In the genomic region with DNA sequence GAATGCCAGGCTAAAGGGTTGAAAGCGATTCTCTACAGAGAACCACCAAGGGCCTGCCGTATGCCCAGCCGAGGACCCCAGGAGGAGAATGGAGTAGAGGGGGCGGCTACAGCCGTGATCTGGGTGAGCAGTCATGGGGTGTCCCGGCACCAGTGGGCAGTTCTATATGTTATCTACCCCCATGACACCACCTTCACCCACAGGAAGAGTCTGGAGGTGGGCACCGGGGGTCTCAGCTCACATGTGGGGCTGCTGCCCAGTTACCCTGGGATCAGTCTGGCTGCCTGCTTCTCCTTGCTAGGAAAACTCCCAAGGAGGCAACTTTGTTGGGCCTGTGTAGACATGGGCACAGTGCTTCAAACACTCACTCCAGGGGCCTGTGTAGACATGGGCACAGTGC, we compare ENCODE assay signal across 2 cellular contexts.
TF ChIP-seq lines count a peak whose summit lies in the region.

No MANE protein-coding gene starts in this region.

TF ChIP-seq in IMR-90, 13 proteins besides CTCF, POLR2A, EP300 and RAD21:
- TF ChIP-seq NFE2L2 (IDR thresholded peaks at IDR 0.05; ENCODE audit: low read depth, low read length) (no peak), CHD1 (IDR thresholded peaks at IDR 0.05; ENCODE audit: low read depth, low read length) (no peak), FOS (IDR thresholded peaks at IDR 0.05; ENCODE audit: low read depth, low read length) (no peak), BHLHE40 (IDR thresholded peaks at IDR 0.05; ENCODE audit: low read depth, low read length) (no peak), MAZ (IDR thresholded peaks at IDR 0.05; ENCODE audit: borderline replicate concordance, low read depth, low read length) (no peak)

TF ChIP-seq in SK-N-SH, 30 proteins besides CTCF, POLR2A, EP300 and RAD21:
- TF ChIP-seq, protein P1, sequence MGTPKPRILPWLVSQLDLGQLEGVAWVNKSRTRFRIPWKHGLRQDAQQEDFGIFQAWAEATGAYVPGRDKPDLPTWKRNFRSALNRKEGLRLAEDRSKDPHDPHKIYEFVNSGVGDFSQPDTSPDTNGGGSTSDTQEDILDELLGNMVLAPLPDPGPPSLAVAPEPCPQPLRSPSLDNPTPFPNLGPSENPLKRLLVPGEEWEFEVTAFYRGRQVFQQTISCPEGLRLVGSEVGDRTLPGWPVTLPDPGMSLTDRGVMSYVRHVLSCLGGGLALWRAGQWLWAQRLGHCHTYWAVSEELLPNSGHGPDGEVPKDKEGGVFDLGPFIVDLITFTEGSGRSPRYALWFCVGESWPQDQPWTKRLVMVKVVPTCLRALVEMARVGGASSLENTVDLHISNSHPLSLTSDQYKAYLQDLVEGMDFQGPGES (IDR thresholded peaks at IDR 0.05; ENCODE audit: low read depth, low read length) = no peak
- TF ChIP-seq, protein P2, sequence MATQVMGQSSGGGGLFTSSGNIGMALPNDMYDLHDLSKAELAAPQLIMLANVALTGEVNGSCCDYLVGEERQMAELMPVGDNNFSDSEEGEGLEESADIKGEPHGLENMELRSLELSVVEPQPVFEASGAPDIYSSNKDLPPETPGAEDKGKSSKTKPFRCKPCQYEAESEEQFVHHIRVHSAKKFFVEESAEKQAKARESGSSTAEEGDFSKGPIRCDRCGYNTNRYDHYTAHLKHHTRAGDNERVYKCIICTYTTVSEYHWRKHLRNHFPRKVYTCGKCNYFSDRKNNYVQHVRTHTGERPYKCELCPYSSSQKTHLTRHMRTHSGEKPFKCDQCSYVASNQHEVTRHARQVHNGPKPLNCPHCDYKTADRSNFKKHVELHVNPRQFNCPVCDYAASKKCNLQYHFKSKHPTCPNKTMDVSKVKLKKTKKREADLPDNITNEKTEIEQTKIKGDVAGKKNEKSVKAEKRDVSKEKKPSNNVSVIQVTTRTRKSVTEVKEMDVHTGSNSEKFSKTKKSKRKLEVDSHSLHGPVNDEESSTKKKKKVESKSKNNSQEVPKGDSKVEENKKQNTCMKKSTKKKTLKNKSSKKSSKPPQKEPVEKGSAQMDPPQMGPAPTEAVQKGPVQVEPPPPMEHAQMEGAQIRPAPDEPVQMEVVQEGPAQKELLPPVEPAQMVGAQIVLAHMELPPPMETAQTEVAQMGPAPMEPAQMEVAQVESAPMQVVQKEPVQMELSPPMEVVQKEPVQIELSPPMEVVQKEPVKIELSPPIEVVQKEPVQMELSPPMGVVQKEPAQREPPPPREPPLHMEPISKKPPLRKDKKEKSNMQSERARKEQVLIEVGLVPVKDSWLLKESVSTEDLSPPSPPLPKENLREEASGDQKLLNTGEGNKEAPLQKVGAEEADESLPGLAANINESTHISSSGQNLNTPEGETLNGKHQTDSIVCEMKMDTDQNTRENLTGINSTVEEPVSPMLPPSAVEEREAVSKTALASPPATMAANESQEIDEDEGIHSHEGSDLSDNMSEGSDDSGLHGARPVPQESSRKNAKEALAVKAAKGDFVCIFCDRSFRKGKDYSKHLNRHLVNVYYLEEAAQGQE (IDR thresholded peaks at IDR 0.05; ENCODE audit: low read depth, low read length) = no peak
- no peak for TF ChIP-seq CHD2 (IDR thresholded peaks at IDR 0.05; ENCODE audit: low read length, partially characterized antibody)
- TF ChIP-seq YY1 (IDR thresholded peaks at IDR 0.05; ENCODE audit: low read depth) = no peak
- TF ChIP-seq, protein P3, sequence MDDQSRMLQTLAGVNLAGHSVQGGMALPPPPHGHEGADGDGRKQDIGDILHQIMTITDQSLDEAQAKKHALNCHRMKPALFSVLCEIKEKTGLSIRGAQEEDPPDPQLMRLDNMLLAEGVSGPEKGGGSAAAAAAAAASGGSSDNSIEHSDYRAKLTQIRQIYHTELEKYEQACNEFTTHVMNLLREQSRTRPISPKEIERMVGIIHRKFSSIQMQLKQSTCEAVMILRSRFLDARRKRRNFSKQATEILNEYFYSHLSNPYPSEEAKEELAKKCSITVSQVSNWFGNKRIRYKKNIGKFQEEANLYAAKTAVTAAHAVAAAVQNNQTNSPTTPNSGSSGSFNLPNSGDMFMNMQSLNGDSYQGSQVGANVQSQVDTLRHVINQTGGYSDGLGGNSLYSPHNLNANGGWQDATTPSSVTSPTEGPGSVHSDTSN (IDR thresholded peaks at IDR 0.05) = no peak
- TF ChIP-seq MEF2A (IDR thresholded peaks at IDR 0.05; ENCODE audit: borderline replicate concordance, low read depth) = no peak
- TF ChIP-seq, protein P4, sequence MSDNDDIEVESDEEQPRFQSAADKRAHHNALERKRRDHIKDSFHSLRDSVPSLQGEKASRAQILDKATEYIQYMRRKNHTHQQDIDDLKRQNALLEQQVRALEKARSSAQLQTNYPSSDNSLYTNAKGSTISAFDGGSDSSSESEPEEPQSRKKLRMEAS (IDR thresholded peaks at IDR 0.05; ENCODE audit: low read depth) = no peak
- no peak for TF ChIP-seq NRF1 (IDR thresholded peaks at IDR 0.05; ENCODE audit: low read depth, low read length)
- TF ChIP-seq, protein P5, sequence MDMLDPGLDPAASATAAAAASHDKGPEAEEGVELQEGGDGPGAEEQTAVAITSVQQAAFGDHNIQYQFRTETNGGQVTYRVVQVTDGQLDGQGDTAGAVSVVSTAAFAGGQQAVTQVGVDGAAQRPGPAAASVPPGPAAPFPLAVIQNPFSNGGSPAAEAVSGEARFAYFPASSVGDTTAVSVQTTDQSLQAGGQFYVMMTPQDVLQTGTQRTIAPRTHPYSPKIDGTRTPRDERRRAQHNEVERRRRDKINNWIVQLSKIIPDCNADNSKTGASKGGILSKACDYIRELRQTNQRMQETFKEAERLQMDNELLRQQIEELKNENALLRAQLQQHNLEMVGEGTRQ (IDR thresholded peaks at IDR 0.05; ENCODE audit: borderline replicate concordance, low read depth, low read length) = no peak
- TF ChIP-seq GABPA (IDR thresholded peaks at IDR 0.05; ENCODE audit: low read depth) = no peak
- TF ChIP-seq JUND (IDR thresholded peaks at IDR 0.05) = no peak
- TF ChIP-seq SIN3A (IDR thresholded peaks at IDR 0.05; ENCODE audit: borderline replicate concordance, low read depth, low read length) = no peak
- TF ChIP-seq GATA2 (CRISPR knock-in tag; IDR thresholded peaks at IDR 0.05) = no peak
- TF ChIP-seq, protein P6, sequence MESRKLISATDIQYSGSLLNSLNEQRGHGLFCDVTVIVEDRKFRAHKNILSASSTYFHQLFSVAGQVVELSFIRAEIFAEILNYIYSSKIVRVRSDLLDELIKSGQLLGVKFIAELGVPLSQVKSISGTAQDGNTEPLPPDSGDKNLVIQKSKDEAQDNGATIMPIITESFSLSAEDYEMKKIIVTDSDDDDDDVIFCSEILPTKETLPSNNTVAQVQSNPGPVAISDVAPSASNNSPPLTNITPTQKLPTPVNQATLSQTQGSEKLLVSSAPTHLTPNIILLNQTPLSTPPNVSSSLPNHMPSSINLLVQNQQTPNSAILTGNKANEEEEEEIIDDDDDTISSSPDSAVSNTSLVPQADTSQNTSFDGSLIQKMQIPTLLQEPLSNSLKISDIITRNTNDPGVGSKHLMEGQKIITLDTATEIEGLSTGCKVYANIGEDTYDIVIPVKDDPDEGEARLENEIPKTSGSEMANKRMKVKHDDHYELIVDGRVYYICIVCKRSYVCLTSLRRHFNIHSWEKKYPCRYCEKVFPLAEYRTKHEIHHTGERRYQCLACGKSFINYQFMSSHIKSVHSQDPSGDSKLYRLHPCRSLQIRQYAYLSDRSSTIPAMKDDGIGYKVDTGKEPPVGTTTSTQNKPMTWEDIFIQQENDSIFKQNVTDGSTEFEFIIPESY (IDR thresholded peaks at IDR 0.05; ENCODE audit: borderline replicate concordance, low read depth) = no peak
- TF ChIP-seq TAF1 (IDR thresholded peaks at IDR 0.05; ENCODE audit: borderline replicate concordance, low read depth, low read length) = no peak
- TF ChIP-seq POLR2AphosphoS5 (IDR thresholded peaks at IDR 0.05; ENCODE audit: low read depth, low read length) = no peak
- no peak for TF ChIP-seq RXRA (IDR thresholded peaks at IDR 0.05; ENCODE audit: borderline replicate concordance, low read depth)
- TF ChIP-seq RFX5 (IDR thresholded peaks at IDR 0.05; ENCODE audit: low read length) = no peak
- no peak for TF ChIP-seq SMC3 (IDR thresholded peaks at IDR 0.05; ENCODE audit: low read depth, low read length)
